8 cellular contexts compared by ENCODE assay signal in genomic region chr1:170073893-170074249, GRCh38. TPM values are rescaled to one million over a fixed set of nuclear protein-coding genes. Genes with fewer than 3 reads are reported as not detected.
DNase-seq lines count a peak whose midpoint lies in the region; ATAC-seq lines count a peak whose summit lies in the region.

No MANE protein-coding gene starts in this region.

- H3K9me3 ChIP-seq in subcutaneous abdominal adipose tissue (ENCODE audit: control insufficient read depth in 5 of 5, low read length in 5 of 5): peaks cover 0 to 7% (median 3%) of the 10 kb centered on the region in 5 donors

- H3K9ac ChIP-seq in subcutaneous abdominal adipose tissue (ENCODE audit: low read length in 5 of 5): peak overlapping the region; percentile 73 to 97 (median 89)

- H3K36me3 ChIP-seq in subcutaneous abdominal adipose tissue (ENCODE audit: control insufficient read depth in 5 of 5, insufficient read depth in 5 of 5, low read length in 5 of 5): no peaks in the 10 kb centered on the region

- H3K36me3 Mint-ChIP-seq in activated naive CD4-positive, alpha-beta T cell treated with anti-CD3 and anti-CD28 coated beads, Interleukin-2, amount 50 U/mL, for 72 hours: peaks cover 10 to 27% of the 10 kb centered on the region in 2 donors
- H3K36me3 Mint-ChIP-seq in immature natural killer cell: peaks cover 0 to 7% (median 5%) of the 10 kb centered on the region in 3 donors

- H3K27me3 Mint-ChIP-seq in immature natural killer cell (ENCODE audit: low read depth in 3 of 3): peaks cover 8 to 12% (median 10%) of the 10 kb centered on the region in 3 donors

- peak overlapping the region; percentile 88 to 93 for H3K27ac Mint-ChIP-seq in activated naive CD4-positive, alpha-beta T cell treated with anti-CD3 and anti-CD28 coated beads, Interleukin-2, amount 50 U/mL, for 72 hours
- H3K27ac Mint-ChIP-seq in immature natural killer cell: peak overlapping the region; percentile 93 to 99 (median 98)

- peaks cover 4 to 10% of the 10 kb centered on the region in 2 donors for H3K9me3 Mint-ChIP-seq in activated naive CD4-positive, alpha-beta T cell treated with anti-CD3 and anti-CD28 coated beads, Interleukin-2, amount 50 U/mL, for 72 hours
- peaks cover 0 to 7% (median under 1%) of the 10 kb centered on the region in 6 donors for H3K9me3 Mint-ChIP-seq in immature natural killer cell

- H3K27me3 ChIP-seq in subcutaneous abdominal adipose tissue (ENCODE audit: control insufficient read depth in 5 of 5, insufficient read depth in 4 of 5, low read length in 5 of 5): no peaks in the 10 kb centered on the region

- ATAC-seq in activated naive CD4-positive, alpha-beta T cell treated with anti-CD3 and anti-CD28 coated beads, Interleukin-2, amount 50 U/mL, for 72 hours: no peak

- peak overlapping the region; percentile 82 to 98 (median 91) for H3K4me3 ChIP-seq in subcutaneous abdominal adipose tissue (ENCODE audit: low read depth in 1 of 5, low read length in 5 of 5)

- DNase-seq in NCI-H345 (lab: John Stamatoyannopoulos, UW): peak; percentile 21
- DNase-seq in NCI-H345 treated with DMSO at 0.1 percent for 48 hours (lab: John Stamatoyannopoulos, UW; ENCODE audit: unreplicated experiment): no peak
- no peak for DNase-seq in activated naive CD4-positive, alpha-beta T cell treated with anti-CD3 and anti-CD28 coated beads, Interleukin-2, amount 50 U/mL, for 72 hours (ENCODE audit: low spot score in 2 of 2)
- DNase-seq in immature natural killer cell: no peak
- no peak for DNase-seq in cerebellar nuclear complex (lab: John Stamatoyannopoulos, UW)
- DNase-seq in HT-29 (ENCODE audit: low spot score): no peak
- DNase-seq in amniotic stem cell (lab: John Stamatoyannopoulos, UW): no peak

- peaks cover 2 to 21% (median 17%) of the 10 kb centered on the region in 5 donors for H3K4me1 ChIP-seq in subcutaneous abdominal adipose tissue (ENCODE audit: control insufficient read depth in 5 of 5, insufficient read depth in 5 of 5, low read length in 5 of 5)

- peak overlapping the region; percentile 89 to 98 (median 95) for H3K4me3 Mint-ChIP-seq in immature natural killer cell

- peaks cover 54 to 68% of the 10 kb centered on the region in 2 donors for H3K4me1 Mint-ChIP-seq in immature natural killer cell

- peak overlapping the region; percentile 72 for H3K27ac ChIP-seq in subcutaneous abdominal adipose tissue (ENCODE audit: low read depth, low read length)

RNA-seq across cellular contexts. Expression of gene KIFAP3, which starts 0.6 kb away (rescaled TPM):
- total RNA-seq in activated naive CD4-positive, alpha-beta T cell treated with anti-CD3 and anti-CD28 coated beads, Interleukin-2, amount 50 U/mL, for 72 hours: 10 to 100 TPM; 13.2 to 15.8 TPM
- 10 to 100 TPM; 19.2 to 29.8 (median 28.9) TPM for polyA plus RNA-seq in immature natural killer cell
- total RNA-seq in HT-29 (2014; rRNA removed; shearing (Covaris generic)): 2.2 and 3.5 TPM in 2 replicates
